Comparison of ENCODE assay signal across 17 cellular contexts in genomic region chr4:123528501-123529277, GRCh38.
"Had no signal": no experiment of that assay in that cellular context is flagged by ENCODE, and none has a peak within 500 bp of the region (broad histone marks: within the 10 kb centered on the region; RNA-seq: fewer than 3 reads in every experiment).

No MANE protein-coding gene starts in this region.

- H3K27me3 ChIP-seq: thyroid gland had no signal

- DNase-seq: activated CD4-positive, alpha-beta T cell treated with anti-CD3 and anti-CD28 coated beads, Interleukin-2, amount 10 ng/mL, durations not matched to agents 7 days and 5 days; activated CD8-positive, alpha-beta T cell treated with anti-CD3 and anti-CD28 coated beads, Interleukin-2, amount 10 ng/mL, durations not matched to agents 7 days and 5 days; activated naive CD4-positive, alpha-beta T cell treated with anti-CD3 and anti-CD28 coated beads, Interleukin-2, amount 10 ng/mL, durations not matched to agents 7 days and 5 days; activated T-cell treated with anti-CD3 and anti-CD28 coated beads, Interleukin-2, amount 50 U/mL, for 4 hours; effector CD8-positive, alpha-beta T cell; foreskin melanocyte; kidney; left ventricle myocardium inferior; occipital lobe; posterior cingulate gyrus; retina; stimulated activated naive CD4-positive, alpha-beta T cell; T1000; thyroid gland had no signal

- H3K27ac ChIP-seq: left ventricle myocardium inferior, thyroid gland had no signal

- FAIRE-seq: astrocyte, kidney, urothelium cell line had no signal

- H3K4me3 ChIP-seq: left ventricle myocardium inferior, thyroid gland had no signal

- H3K9me3 ChIP-seq: thyroid gland had no signal

- H3K4me1 ChIP-seq: left ventricle myocardium inferior, thyroid gland had no signal

- ATAC-seq: activated CD4-positive, CD25-positive, alpha-beta regulatory T cell treated with anti-CD3 and anti-CD28 coated beads, Interleukin-2, amount 50 U/mL, for 24 hours; activated CD8-positive, alpha-beta T cell treated with anti-CD3 and anti-CD28 coated beads, Interleukin-2, amount 10 ng/mL, durations not matched to agents 7 days and 5 days; activated T-cell treated with anti-CD3 and anti-CD28 coated beads, Interleukin-2, amount 50 U/mL, for 4 hours had no signal

- H3K36me3 ChIP-seq: left ventricle myocardium inferior, thyroid gland had no signal
